8 cellular contexts compared by ENCODE assay signal in genomic region chr7:135147899-135148721, GRCh38. TPM values are rescaled to one million over a fixed set of nuclear protein-coding genes. Genes with fewer than 3 reads are reported as not detected.
DNase-seq lines count a peak whose midpoint lies in the region; ATAC-seq lines count a peak whose summit lies in the region.

TSS of gene TMEM140 (plus strand) at chr7:135148072. CDS start at chr7:135164442, 16,370 bp downstream.

- intact Hi-C loops in aorta (cut with DNase I), result loop anchor here (5.0 kb wide), 1 partner anchor 156 kb away; no protein-coding TSS in a partner anchor

- H3K27ac ChIP-seq in effector memory CD4-positive, alpha-beta T cell (ENCODE audit: insufficient read depth, low read length, poor library complexity, severe bottlenecking), result peak within 1 kb of the TSS; percentile 84
- H3K27ac ChIP-seq in muscle layer of colon (ENCODE audit: low read depth, low read length) (peak within 1 kb of the TSS; percentile 90), aorta (ENCODE audit: low read depth in 1 of 2, low read length in 2 of 2) (peak within 1 kb of the TSS; percentile 95 to 99)

- 8% methylated on average over 13 of the region's 13 CpGs for WGBS in aorta, 2 donors

- peak within 1 kb of the TSS; percentile 64 for H3K4me3 ChIP-seq in effector memory CD4-positive, alpha-beta T cell (ENCODE audit: insufficient read depth, low read depth, low read length, poor library complexity, severe bottlenecking)
- H3K4me3 ChIP-seq in muscle layer of colon (ENCODE audit: low read depth in 1 of 2, low read length in 2 of 2), result peak within 1 kb of the TSS; percentile 84 to 86
- peak within 1 kb of the TSS; percentile 73 to 87 for H3K4me3 ChIP-seq in aorta (ENCODE audit: low read length in 2 of 2)

- no peaks in the 10 kb centered on the region for H3K9me3 ChIP-seq in effector memory CD4-positive, alpha-beta T cell (ENCODE audit: control insufficient read depth, low read length)
- no peaks in the 10 kb centered on the region for H3K9me3 ChIP-seq in muscle layer of colon (ENCODE audit: low read length)
- no peaks in the 10 kb centered on the region for H3K9me3 ChIP-seq in aorta (ENCODE audit: control insufficient read depth, low read length)

- peak within 1 kb of the TSS; percentile 81 for H3K9ac ChIP-seq in muscle layer of colon (ENCODE audit: low read length)

- peak; percentile 76 for DNase-seq in COLO829 (ENCODE audit: low spot score)
- DNase-seq in activated CD4-positive, CD25-positive, alpha-beta regulatory T cell treated with anti-CD3 and anti-CD28 coated beads, Interleukin-2, amount 50 U/mL, for 72 hours, result peak; percentile 60
- DNase-seq in effector memory CD4-positive, alpha-beta T cell, result peak; percentile 23 to 38 (median 37)
- no peak for DNase-seq in aorta
- DNase-seq in NCI-H1105 (lab: John Stamatoyannopoulos, UW), result no peak

- H3K4me1 ChIP-seq in effector memory CD4-positive, alpha-beta T cell (ENCODE audit: control insufficient read depth, insufficient read depth, low read length, poor library complexity, severe bottlenecking), result peaks cover 14% of the 10 kb centered on the region
- H3K4me1 ChIP-seq in muscle layer of colon (ENCODE audit: insufficient read depth, low read length), result peaks cover 13% of the 10 kb centered on the region
- no peaks in the 10 kb centered on the region for H3K4me1 ChIP-seq in aorta (ENCODE audit: control insufficient read depth in 1 of 2, insufficient read depth in 2 of 2, low read length in 2 of 2)

- H3K27me3 ChIP-seq in effector memory CD4-positive, alpha-beta T cell (replicated peaks; ENCODE audit: control insufficient read depth, insufficient read depth, low read length, poor library complexity, severe bottlenecking), result no peaks in the 10 kb centered on the region
- H3K27me3 ChIP-seq in muscle layer of colon (ENCODE audit: control insufficient read depth in 1 of 2, insufficient read depth in 2 of 2, low read length in 2 of 2), result no peaks in the 10 kb centered on the region
- H3K27me3 ChIP-seq in aorta (ENCODE audit: control insufficient read depth in 1 of 2, insufficient read depth in 2 of 2, low read length in 1 of 2), result no peaks in the 10 kb centered on the region

- ATAC-seq in GM19467 (IDR thresholded peaks at IDR 0.05; ENCODE audit: unreplicated experiment), result peak; percentile 71
- ATAC-seq in HG03565 (IDR thresholded peaks at IDR 0.05; ENCODE audit: unreplicated experiment), result peak; percentile 64
- peak; percentile 91 for ATAC-seq in aorta (ENCODE audit: low FRiP score)

- H3K36me3 ChIP-seq in effector memory CD4-positive, alpha-beta T cell (ENCODE audit: control insufficient read depth, insufficient read depth, low read length), result peaks cover 9% of the 10 kb centered on the region
- no peaks in the 10 kb centered on the region for H3K36me3 ChIP-seq in muscle layer of colon (ENCODE audit: insufficient read depth, low read length)
- H3K36me3 ChIP-seq in aorta (ENCODE audit: control insufficient read depth in 1 of 2, insufficient read depth in 2 of 2, low read length in 1 of 2), result no peaks in the 10 kb centered on the region

RNA-seq across cellular contexts. Expression of gene TMEM140, which starts in this region (rescaled TPM):
- total RNA-seq in aorta, result 10 to 100 TPM; 12.0 to 32.4 TPM
- 10 to 100 TPM; 10.9 to 21.1 TPM for polyA plus RNA-seq in aorta

Comparison
In these comparisons a context has a peak if more than half of its experiments do, and no peak if none do; other contexts are left out.
1. DNase-seq: peak in COLO829 (single experiment), activated CD4-positive, CD25-positive, alpha-beta regulatory T cell treated with anti-CD3 and anti-CD28 coated beads, Interleukin-2, amount 50 U/mL, for 72 hours (single experiment) and effector memory CD4-positive, alpha-beta T cell (3 of 3); none in aorta (0 of 2) and NCI-H1105 (single experiment).
2. Peak in every context shown above with its lines, with median percentiles within 50 percentile points of each other: ATAC-seq, H3K27ac ChIP-seq and H3K4me3 ChIP-seq.